1 cellular context compared by ENCODE assay signal in genomic region chrX:121322159-121322558, GRCh38.
TF ChIP-seq lines count a peak whose summit lies in the region.

No MANE protein-coding gene starts in this region.

TF ChIP-seq in K562, 482 proteins besides CTCF, POLR2A, EP300 and RAD21 (continued from another document):
- TF ChIP-seq PML (IDR thresholded peaks at IDR 0.05; ENCODE audit: low read length) (no peak), XRCC4 (IDR thresholded peaks at IDR 0.05; ENCODE audit: extremely low read depth, insufficient read depth, insufficient read length) (no peak), SAFB (IDR thresholded peaks at IDR 0.05; ENCODE audit: borderline replicate concordance, low read depth, low read length) (no peak), ZNF23 (CRISPR knock-in tag; IDR thresholded peaks at IDR 0.05) (no peak), TCF7L2 (IDR thresholded peaks at IDR 0.05; ENCODE audit: low read depth, low read length) (no peak), RBFOX2 (IDR thresholded peaks at IDR 0.05; ENCODE audit: low read depth, low read length) (no peak), ZNF140 (CRISPR knock-in tag; IDR thresholded peaks at IDR 0.05) (no peak), U2AF2 (optimal IDR thresholded peaks at IDR 0.05; ENCODE audit: low read depth, low read length) (no peak)
